In the genomic region with DNA sequence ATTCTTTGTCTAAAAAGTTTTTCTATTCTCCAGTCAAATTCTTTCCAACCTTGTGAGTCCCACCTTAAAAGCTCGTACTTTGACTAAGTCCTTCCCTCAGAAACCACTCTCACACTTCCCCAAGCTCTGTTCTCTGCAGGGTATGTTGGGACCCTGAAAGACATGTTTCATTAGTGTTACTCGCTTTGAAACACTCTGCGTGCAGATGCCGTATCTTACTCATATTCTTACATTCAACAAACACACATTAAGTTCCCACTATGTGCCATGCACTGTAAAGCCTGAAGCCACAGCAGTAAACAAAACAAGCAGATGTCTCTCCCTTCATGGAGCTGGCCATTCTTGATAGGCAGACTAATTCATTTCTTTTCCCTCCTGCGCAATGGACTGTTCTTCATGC, we compare ENCODE assay signal across 13 cellular contexts.
"Had no signal": no experiment of that assay in that cellular context is flagged by ENCODE, and none has a peak within 500 bp of the region (broad histone marks: within the 10 kb centered on the region; RNA-seq: fewer than 3 reads in every experiment).

No MANE protein-coding gene starts in this region.

- H3K9ac ChIP-seq: SK-N-SH had no signal

- H3K27ac Mint-ChIP-seq: activated CD4-positive, alpha-beta memory T cell treated with anti-CD3 and anti-CD28 coated beads for 36 hours; activated naive CD4-positive, alpha-beta T cell treated with anti-CD3 and anti-CD28 coated beads, Interleukin-2, amount 50 U/mL, for 24 hours; activated T-helper 2 cell treated with anti-CD3 and anti-CD28 coated beads, Interferon-gamma antibody, Interleukin-2, Interleukin-4, amounts not matched to agents 10 μg/mL and 5 μg/mL and 100 μg/mL, durations not matched to agents 14 hours and 24 hours and 36 hours; natural killer cell treated with Interleukin-12 subunit alpha and Interleukin-12 subunit beta and Interleukin-15 and Interleukin-18, amount 100 ng/mL, for 72 hours; T-helper 17 cell had no signal

- FAIRE-seq: endothelial cell of umbilical vein, urothelium cell line had no signal

- ATAC-seq: foreskin keratinocyte; natural killer cell treated with Interleukin-12 subunit alpha and Interleukin-12 subunit beta and Interleukin-15 and Interleukin-18, amount 100 ng/mL, for 72 hours; T-helper 17 cell had no signal

- H3K36me3 Mint-ChIP-seq: natural killer cell treated with Interleukin-12 subunit alpha and Interleukin-12 subunit beta and Interleukin-15 and Interleukin-18, amount 100 ng/mL, for 72 hours had no signal

- H3K36me3 ChIP-seq: breast epithelium had no signal

- H3K27ac ChIP-seq: breast epithelium, foreskin keratinocyte had no signal

- H3K4me3 Mint-ChIP-seq: activated CD4-positive, alpha-beta memory T cell treated with anti-CD3 and anti-CD28 coated beads for 36 hours; activated naive CD4-positive, alpha-beta T cell treated with anti-CD3 and anti-CD28 coated beads, Interleukin-2, amount 50 U/mL, for 24 hours; immature natural killer cell; natural killer cell treated with Interleukin-12 subunit alpha and Interleukin-12 subunit beta and Interleukin-15 and Interleukin-18, amount 100 ng/mL, for 72 hours; T-helper 17 cell had no signal

- H3K27me3 Mint-ChIP-seq: activated CD4-positive, alpha-beta memory T cell treated with anti-CD3 and anti-CD28 coated beads for 36 hours; activated naive CD4-positive, alpha-beta T cell treated with anti-CD3 and anti-CD28 coated beads, Interleukin-2, amount 50 U/mL, for 24 hours; natural killer cell treated with Interleukin-12 subunit alpha and Interleukin-12 subunit beta and Interleukin-15 and Interleukin-18, amount 100 ng/mL, for 72 hours; T-helper 17 cell had no signal

- H3K4me1 ChIP-seq: breast epithelium had no signal

- H3K9me3 ChIP-seq: breast epithelium, SK-N-SH had no signal

- H3K4me2 ChIP-seq: SK-N-SH had no signal

- H3K9me3 Mint-ChIP-seq: activated CD4-positive, alpha-beta memory T cell treated with anti-CD3 and anti-CD28 coated beads for 36 hours; activated naive CD4-positive, alpha-beta T cell treated with anti-CD3 and anti-CD28 coated beads, Interleukin-2, amount 50 U/mL, for 24 hours; activated T-helper 2 cell treated with anti-CD3 and anti-CD28 coated beads, Interferon-gamma antibody, Interleukin-2, Interleukin-4, amounts not matched to agents 10 μg/mL and 5 μg/mL and 100 μg/mL, durations not matched to agents 14 hours and 24 hours and 36 hours; immature natural killer cell; natural killer cell treated with Interleukin-12 subunit alpha and Interleukin-12 subunit beta and Interleukin-15 and Interleukin-18, amount 100 ng/mL, for 72 hours had no signal

- DNase-seq: activated CD4-positive, alpha-beta memory T cell treated with anti-CD3 and anti-CD28 coated beads for 36 hours; foreskin keratinocyte; immature natural killer cell; SK-N-SH; stimulated activated CD4-positive, alpha-beta T cell treated with anti-CD3 and anti-CD28 coated beads, Interleukin-12 subunit alpha, Interleukin-12 subunit beta, amount 100 ng/mL, for 4 hours; T-helper 17 cell had no signal

- H3K27me3 ChIP-seq: breast epithelium, foreskin keratinocyte had no signal

- H3K4me3 ChIP-seq: breast epithelium, lung had no signal
